Comparison of ENCODE assay signal across 20 cellular contexts in the genomic region with DNA sequence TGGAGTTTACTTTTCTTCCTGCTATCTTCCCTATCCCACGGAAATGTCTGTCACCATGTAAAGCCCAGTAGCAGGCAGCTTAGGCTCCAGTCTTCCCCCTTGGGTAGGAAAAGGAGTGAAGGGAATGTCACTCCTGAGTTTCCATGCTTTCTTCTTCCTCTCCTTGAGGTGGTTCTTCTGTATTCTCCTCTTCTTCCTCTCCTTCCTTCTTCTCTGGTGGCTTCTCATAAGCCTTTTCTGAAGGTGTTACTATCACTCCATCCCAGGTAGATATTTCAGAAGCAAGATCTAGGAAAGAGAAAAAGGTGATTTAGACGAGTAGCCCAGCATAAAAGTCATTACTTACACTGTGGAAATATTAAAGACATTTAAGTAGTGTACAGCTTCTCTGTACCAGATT. TPM values are rescaled to one million over a fixed set of nuclear protein-coding genes. Genes with fewer than 3 reads are reported as not detected.
A peak's percentile ranks its signal among the peaks of the same experiment; 100 is the strongest.
DNase-seq lines count a peak whose midpoint lies in the region; ATAC-seq and TF ChIP-seq lines count a peak whose summit lies in the region.
"Had no signal": no experiment of that assay in that cellular context is flagged by ENCODE, and none has a peak within 500 bp of the region (broad histone marks: within the 10 kb centered on the region; RNA-seq: fewer than 3 reads in every experiment).

No MANE protein-coding gene starts in this region.

- H3K36me3 ChIP-seq in A673 (ENCODE audit: insufficient read depth, low read length, poor library complexity, severe bottlenecking) = peaks cover 65% of the 10 kb centered on the region
- peaks cover 13% of the 10 kb centered on the region for H3K36me3 ChIP-seq in Caco-2 (ENCODE audit: control insufficient read depth, insufficient read depth, low read length)
- peaks cover 67% of the 10 kb centered on the region for H3K36me3 ChIP-seq in SK-N-MC (ENCODE audit: insufficient read depth, low read length)

- no peaks in the 10 kb centered on the region for H3K27me3 Mint-ChIP-seq in Caco-2 (ENCODE audit: insufficient read depth, unreplicated experiment)
- H3K27me3 Mint-ChIP-seq in nephron (ENCODE audit: low read depth) = no peaks in the 10 kb centered on the region

- H3K4me1 Mint-ChIP-seq in Caco-2 (ENCODE audit: low read depth, unreplicated experiment) (peaks cover 7% of the 10 kb centered on the region), nephron (peaks cover 13% of the 10 kb centered on the region)

- POLR2A ChIA-PET in A673 (lab: Charles Lee; ENCODE audit: low non-redundant PET) = no interaction called here
- POLR2A ChIA-PET in Caco-2 (lab: Charles Lee) = no interaction called here

- CTCF ChIA-PET in A673 (lab: Charles Lee) (no interaction called here), Caco-2 (lab: Charles Lee) (interaction anchor here (1.1 kb wide), 1 partner anchor 35 kb away, joined by 3 read pairs; a partner anchor contains a TSS)

- DNase-seq in A673 (ENCODE audit: low spot score) (no peak), Caco-2 (no peak), SK-N-MC (ENCODE audit: low read depth, low spot score) (no peak), NCI-H2081 treated with DMSO at 0.1 percent for 48 hours (lab: John Stamatoyannopoulos, UW) (no peak), dedifferentiated amniotic fluid mesenchymal stem cell (ENCODE audit: extremely low spot score) (no peak)
- DNase-seq: activated CD4-positive, alpha-beta T cell treated with anti-CD3 and anti-CD28 coated beads for 4 hours; activated naive CD4-positive, alpha-beta T cell treated with anti-CD3 and anti-CD28 coated beads, Interleukin-2, amount 50 U/mL, for 16 hours; activated T-cell treated with anti-CD3 and anti-CD28 coated beads for 4 hours; left cardiac atrium; mesendoderm; natural killer cell; NCI-H524 treated with DMSO at 0.1 percent for 48 hours; Right ventricle myocardium superior; stimulated activated CD4-positive, alpha-beta T cell treated with anti-CD3 and anti-CD28 coated beads, Interleukin-2, amount 100 ng/mL, for 24 hours; stimulated activated naive CD4-positive, alpha-beta T cell treated with Interleukin-2 at 50 U/mL for 16 hours had no signal

- BruUV-seq in A673 (replicated peaks; lab: Mats Ljungman, UMichigan) = TSS peak; percentile 73
- TSS peak; percentile 63 for BruUV-seq in Caco-2 (replicated peaks; lab: Mats Ljungman, UMichigan)

- H3K36me3 Mint-ChIP-seq in Caco-2 (ENCODE audit: insufficient read depth, unreplicated experiment) = peaks cover 14% of the 10 kb centered on the region
- peaks cover 65% of the 10 kb centered on the region for H3K36me3 Mint-ChIP-seq in nephron (ENCODE audit: low read depth)
- H3K36me3 Mint-ChIP-seq: natural killer cell had no signal

- H3K27ac Mint-ChIP-seq in Caco-2 (ENCODE audit: unreplicated experiment) (no peak overlapping the region), nephron (peak overlapping the region in 1 of 3 experiments; percentile 32)

- no peak for ATAC-seq in GM21786 (IDR thresholded peaks at IDR 0.05; ENCODE audit: unreplicated experiment)
- ATAC-seq: left cardiac atrium, natural killer cell had no signal

- intact Hi-C loops in A673 (cut with micrococcal nuclease; ENCODE audit: unreplicated experiment) (no loop called here), Caco-2 (cut with micrococcal nuclease; ENCODE audit: unreplicated experiment) (no loop called here)

- H3K9ac ChIP-seq in SK-N-MC (ENCODE audit: insufficient read length) = no peak overlapping the region

- TF ChIP-seq CTCF in A673 (conservative IDR thresholded peaks at IDR 0.05; ENCODE audit: low read depth, low read length) (no peak), Caco-2 (IDR thresholded peaks at IDR 0.05; ENCODE audit: insufficient read depth in 1 of 2, low read depth in 1 of 2, low read length in 1 of 2, severe bottlenecking in 1 of 2, unreplicated experiment in 1 of 2) (no peak), nephron (IDR thresholded peaks at IDR 0.05; ENCODE audit: unreplicated experiment in 3 of 3) (no peak)

- H3K4me3 Mint-ChIP-seq in Caco-2 (ENCODE audit: unreplicated experiment) (no peak overlapping the region), nephron (peak overlapping the region in 2 of 3 experiments; percentile 3 to 41)
- H3K4me3 Mint-ChIP-seq: natural killer cell had no signal

- H3K4me1 ChIP-seq in A673 (ENCODE audit: insufficient read depth, low read length, poor library complexity, severe bottlenecking) (peaks cover 13% of the 10 kb centered on the region), Caco-2 (no peaks in the 10 kb centered on the region)

- H3K27ac ChIP-seq in A673 (ENCODE audit: low read depth, low read length, poor library complexity, severe bottlenecking) (peak overlapping the region; percentile 65), SK-N-MC (peak overlapping the region; percentile 85)
- H3K27ac ChIP-seq: skin epidermis, tibial artery had no signal

- no peaks in the 10 kb centered on the region for H3K9me3 ChIP-seq in A673 (ENCODE audit: low read depth, low read length, poor library complexity, severe bottlenecking)
- no peaks in the 10 kb centered on the region for H3K9me3 ChIP-seq in Caco-2
- no peaks in the 10 kb centered on the region for H3K9me3 ChIP-seq in SK-N-MC (ENCODE audit: low read depth, low read length)
- H3K9me3 ChIP-seq: tibial artery had no signal

- H3K4me3 ChIP-seq in A673 (ENCODE audit: low read depth, low read length, poor library complexity, severe bottlenecking) (no peak overlapping the region), Caco-2 (ENCODE audit: low read depth, low read length) (no peak overlapping the region), SK-N-MC (no peak overlapping the region)
- H3K4me3 ChIP-seq: skin epidermis, tibial artery had no signal

- H3K27me3 ChIP-seq in A673 (replicated peaks; ENCODE audit: insufficient read depth, low read depth, low read length, poor library complexity) (no peaks in the 10 kb centered on the region), Caco-2 (replicated peaks; ENCODE audit: control insufficient read depth, insufficient read depth, low read length) (no peaks in the 10 kb centered on the region)
- H3K27me3 ChIP-seq: tibial artery had no signal

- H3K9me3 Mint-ChIP-seq in Caco-2 (ENCODE audit: unreplicated experiment) = no peaks in the 10 kb centered on the region
- H3K9me3 Mint-ChIP-seq in nephron = no peaks in the 10 kb centered on the region
- H3K9me3 Mint-ChIP-seq: natural killer cell had no signal

RNA-seq across cellular contexts. Expression of a gene that starts 3.8 kb away (rescaled TPM):
- total RNA-seq in A673 (2021) (47.4 and 55.9 TPM in 2 replicates), Caco-2 (2022) (32.8 and 34.1 TPM in 2 replicates)

RNA-seq across cellular contexts. Expression of a gene that starts 8.5 kb away (rescaled TPM):
- total RNA-seq in A673 (2021) (391 and 420 TPM in 2 replicates), Caco-2 (2022) (287 and 289 TPM in 2 replicates)

RNA-seq across cellular contexts. Expression of a gene that starts 16.2 kb away (rescaled TPM):
- total RNA-seq in A673 (2021) (0.87 and 1.1 TPM in 2 replicates), Caco-2 (2022) (1.4 and 2.0 TPM in 2 replicates)
- total RNA-seq: natural killer cell; T-helper 1 cell treated with Interleukin-12 subunit alpha and Interleukin-12 subunit beta and Interleukin-4 antibody, amounts not matched to agents 30 ng/mL and 1 ng/mL, for 36 hours had no signal

RNA-seq across cellular contexts. Expression of a gene that starts 28.4 kb away (rescaled TPM):
- total RNA-seq in A673 (2021) (99.8 and 101 TPM in 2 replicates), Caco-2 (2022) (85.1 and 90.6 TPM in 2 replicates)

RNA-seq across cellular contexts. Expression of a gene that starts 34.0 kb away (rescaled TPM):
- total RNA-seq in A673 (2021) (0.72 TPM in 1 of 2 replicates, not detected in the other), Caco-2 (2022) (12.6 and 18.1 TPM in 2 replicates)
- total RNA-seq: natural killer cell; T-helper 1 cell treated with Interleukin-12 subunit alpha and Interleukin-12 subunit beta and Interleukin-4 antibody, amounts not matched to agents 30 ng/mL and 1 ng/mL, for 36 hours had no signal
